14 cellular contexts compared by ENCODE assay signal in the genomic region with DNA sequence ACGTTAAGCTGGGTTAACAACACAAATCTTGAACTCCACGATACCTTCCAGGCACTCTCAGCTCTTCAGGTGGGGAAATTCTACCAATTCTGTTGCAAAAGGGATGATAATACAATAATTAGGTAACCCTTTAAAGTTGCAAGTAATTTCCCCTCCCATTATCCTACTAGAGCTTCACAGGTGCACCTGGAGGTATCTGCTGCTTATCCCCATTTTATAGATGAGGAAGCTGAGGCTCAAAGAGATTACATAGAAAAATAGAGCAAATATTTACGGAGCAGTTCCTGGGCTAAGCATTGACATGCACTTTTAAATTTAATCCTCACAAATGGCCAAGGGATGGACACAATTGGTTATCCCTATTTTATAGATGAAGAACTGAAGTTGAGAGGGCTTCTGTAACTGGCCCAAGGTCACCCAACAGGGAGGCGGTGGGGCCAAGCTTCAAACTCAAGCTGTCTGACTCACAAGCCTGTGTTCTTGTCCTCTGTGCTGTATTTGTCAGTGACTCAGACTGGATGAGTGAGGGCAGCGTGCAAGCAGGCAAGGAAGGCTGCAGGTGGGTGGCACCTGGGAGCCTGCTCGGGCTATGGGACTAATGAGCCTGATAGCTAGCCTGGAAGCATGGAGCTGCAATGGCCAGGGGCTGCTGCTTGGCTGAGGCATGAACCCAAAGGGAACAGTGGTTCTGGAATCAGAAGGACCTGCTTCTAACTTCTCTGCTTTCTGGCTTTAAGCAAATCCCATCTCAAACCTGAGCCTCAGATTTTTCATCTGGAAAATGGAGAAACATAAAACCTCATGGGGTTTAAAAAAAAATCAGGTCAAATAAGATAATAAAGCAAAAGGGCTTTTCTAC.
A peak's percentile ranks its signal among the peaks of the same experiment; 100 is the strongest.
DNase-seq lines count a peak whose midpoint lies in the region; ATAC-seq and TF ChIP-seq lines count a peak whose summit lies in the region.
"Had no signal": no experiment of that assay in that cellular context is flagged by ENCODE, and none has a peak within 500 bp of the region (broad histone marks: within the 10 kb centered on the region; RNA-seq: fewer than 3 reads in every experiment).

No MANE protein-coding gene starts in this region.

- DNase-seq in AG20443 (ENCODE audit: low spot score) (peak; percentile 43), MG63 (peak; percentile 31), choroid plexus epithelial cell (ENCODE audit: low read depth) (peak; percentile 65), lung (ENCODE audit: low spot score) (no peak), SK-N-DZ (ENCODE audit: low spot score) (no peak), GF-D8 (lab: John Stamatoyannopoulos, UW) (no peak), T-helper 1 cell (no peak)
- DNase-seq in CD4-positive, alpha-beta T cell = no peak
- DNase-seq: Karpas-422, NCI-H345, thyroid gland had no signal

- H3K4me3 Mint-ChIP-seq in CD4-positive, alpha-beta T cell = no peak overlapping the region
- H3K4me3 Mint-ChIP-seq: brain had no signal

- H3K36me3 ChIP-seq in MG63 (no peaks in the 10 kb centered on the region), lung (ENCODE audit: control insufficient read depth in 2 of 2, insufficient read depth in 2 of 2, low read length in 2 of 2) (peaks cover 0 to 1% of the 10 kb centered on the region in 2 donors)
- H3K36me3 ChIP-seq: thyroid gland had no signal

- peaks cover 9% of the 10 kb centered on the region for H3K36me3 Mint-ChIP-seq in CD4-positive, alpha-beta T cell (ENCODE audit: low read depth)

- POLR2A ChIA-PET in CD4-positive, alpha-beta T cell (lab: Charles Lee) = no interaction called here

- H3K9me3 ChIP-seq in MG63 (no peaks in the 10 kb centered on the region), lung (ENCODE audit: control insufficient read depth in 2 of 2, insufficient read depth in 1 of 2, low read length in 1 of 2) (no peaks in the 10 kb centered on the region)
- H3K9me3 ChIP-seq in CD4-positive, alpha-beta T cell (ENCODE audit: control insufficient read depth, low read length) = no peaks in the 10 kb centered on the region
- H3K9me3 ChIP-seq: thyroid gland had no signal

- intact Hi-C loops in CD4-positive, alpha-beta T cell (cut with DNase I, micrococcal nuclease) = no loop called here

- no peaks in the 10 kb centered on the region for H3K4me1 Mint-ChIP-seq in CD4-positive, alpha-beta T cell (ENCODE audit: low read depth)

- no peaks in the 10 kb centered on the region for H3K27me3 Mint-ChIP-seq in CD4-positive, alpha-beta T cell

- peaks cover 0 to 6% of the 10 kb centered on the region in 2 donors for H3K4me1 ChIP-seq in lung (ENCODE audit: control insufficient read depth in 2 of 2, insufficient read depth in 2 of 2, low read length in 2 of 2)
- H3K4me1 ChIP-seq: thyroid gland had no signal

- H3K27ac Mint-ChIP-seq in CD4-positive, alpha-beta T cell = no peak overlapping the region

- CTCF ChIA-PET in CD4-positive, alpha-beta T cell (lab: Charles Lee) = interaction anchor here (1.5 to 2.1 kb wide), 3 partner anchors 9 to 152 kb away, joined by 3 to 8 read pairs (median 5); no protein-coding TSS in a partner anchor

- ATAC-seq in lung (ENCODE audit: insufficient read depth, low FRiP score) = no peak
- no peak for ATAC-seq in CD4-positive, alpha-beta T cell (ENCODE audit: poor library complexity)
- ATAC-seq: left lobe of liver had no signal

- no peaks in the 10 kb centered on the region for H3K9me3 Mint-ChIP-seq in CD4-positive, alpha-beta T cell
- H3K9me3 Mint-ChIP-seq: brain had no signal

- H3K4me3 ChIP-seq in MG63 (no peak overlapping the region), choroid plexus epithelial cell (ENCODE audit: low read depth, low read length) (no peak overlapping the region), lung (no peak overlapping the region)
- H3K4me3 ChIP-seq: thyroid gland had no signal

- 91 to 94% methylated on average over 6 of the region's 6 CpGs for WGBS in lung, 2 donors

- H3K27ac ChIP-seq in lung (ENCODE audit: low read depth in 1 of 2, low read length in 1 of 2) = peak overlapping the region; percentile 73 to 75
- H3K27ac ChIP-seq in CD4-positive, alpha-beta T cell (ENCODE audit: low read depth, low read length) = no peak overlapping the region
- H3K27ac ChIP-seq: C4-2B had no signal

- H3K27me3 ChIP-seq in MG63 (no peaks in the 10 kb centered on the region), lung (ENCODE audit: control insufficient read depth, insufficient read depth) (no peaks in the 10 kb centered on the region)
- no peaks in the 10 kb centered on the region for H3K27me3 ChIP-seq in CD4-positive, alpha-beta T cell (ENCODE audit: control insufficient read depth, insufficient read depth, low read length)
- H3K27me3 ChIP-seq: thyroid gland had no signal

- TF ChIP-seq CTCF in choroid plexus epithelial cell (conservative IDR thresholded peaks at IDR 0.05; ENCODE audit: low read depth, low read length) (no peak), lung (IDR thresholded peaks at IDR 0.05; ENCODE audit: control extremely low read depth, extremely low read depth) (no peak)
- no peak for TF ChIP-seq CTCF in CD4-positive, alpha-beta T cell (IDR thresholded peaks at IDR 0.05)

Comparison
In these comparisons a context has a peak if more than half of its experiments do, and no peak if none do; other contexts are left out.
1. DNase-seq: peak in AG20443 (single experiment), MG63 (single experiment) and choroid plexus epithelial cell (single experiment); none in lung (single experiment), CD4-positive, alpha-beta T cell (0 of 10), SK-N-DZ (single experiment), GF-D8 (single experiment) and T-helper 1 cell (0 of 5).